ENCODE assay signal across 14 cellular contexts in the genomic region with DNA sequence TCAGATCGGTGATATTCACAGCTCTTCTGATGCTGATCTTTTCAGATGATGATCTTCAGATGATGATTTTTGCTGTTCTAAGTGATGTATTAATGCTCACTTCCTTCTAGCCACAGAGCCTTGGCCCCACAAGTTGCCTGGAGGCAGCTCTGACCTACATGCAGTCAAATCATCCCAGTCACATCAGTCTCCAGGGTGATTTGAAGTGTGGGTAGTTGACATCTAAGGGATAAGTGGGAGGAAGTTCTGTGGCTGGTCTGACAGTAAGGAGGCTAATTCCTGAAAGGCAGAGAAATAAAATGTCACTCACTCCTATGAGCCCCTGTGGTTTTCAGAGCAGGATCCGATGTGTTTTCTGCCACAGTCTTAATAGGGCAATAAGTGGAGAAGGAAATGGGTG.
DNase-seq lines count a peak whose midpoint lies in the region; ATAC-seq and TF ChIP-seq lines count a peak whose summit lies in the region.
"Had no signal": no experiment of that assay in that cellular context is flagged by ENCODE, and none has a peak within 500 bp of the region (broad histone marks: within the 10 kb centered on the region; RNA-seq: fewer than 3 reads in every experiment).

No MANE protein-coding gene starts in this region.

- no peak for TF ChIP-seq CTCF in nephron progenitor cell (IDR thresholded peaks at IDR 0.05)

- ATAC-seq in GM19372 (IDR thresholded peaks at IDR 0.05; ENCODE audit: low read depth, unreplicated experiment) (peak; percentile 67), HG02981 (IDR thresholded peaks at IDR 0.05; ENCODE audit: unreplicated experiment) (peak; percentile 79), GM18870 (IDR thresholded peaks at IDR 0.05; ENCODE audit: unreplicated experiment) (no peak)
- ATAC-seq: left cardiac atrium had no signal

- no peaks in the 10 kb centered on the region for H3K36me3 Mint-ChIP-seq in nephron progenitor cell (ENCODE audit: low read depth)

- H3K4me3 Mint-ChIP-seq in nephron progenitor cell: no peak overlapping the region
- H3K4me3 Mint-ChIP-seq: nephron had no signal

- peak overlapping the region; percentile 66 for H3K27ac Mint-ChIP-seq in nephron progenitor cell
- H3K27ac Mint-ChIP-seq: nephron had no signal

- peaks cover 4% of the 10 kb centered on the region for H3K27me3 Mint-ChIP-seq in nephron progenitor cell (ENCODE audit: low read depth, poor library complexity)

- DNase-seq in RPMI7951 (ENCODE audit: low read depth): peak; percentile 81
- no peak for DNase-seq in nephron progenitor cell
- no peak for DNase-seq in NCI-H2081 (lab: John Stamatoyannopoulos, UW)
- DNase-seq in NCI-H146 (lab: John Stamatoyannopoulos, UW): no peak
- DNase-seq: activated CD4-positive, alpha-beta T cell treated with anti-CD3 and anti-CD28 coated beads for 1 hour; COR-L47; HCEC 1CT; left cardiac atrium; NCI-H2171 treated with DMSO at 0.1 percent for 48 hours; testis had no signal

- H3K9me3 Mint-ChIP-seq in nephron progenitor cell: no peaks in the 10 kb centered on the region
- H3K9me3 Mint-ChIP-seq: nephron had no signal

- H3K4me1 Mint-ChIP-seq in nephron progenitor cell: peaks cover 23% of the 10 kb centered on the region
- H3K4me1 Mint-ChIP-seq: nephron had no signal
